9 cellular contexts compared by ENCODE assay signal in genomic region chr1:40884055-40884795, GRCh38. TPM values are rescaled to one million over a fixed set of nuclear protein-coding genes. Genes with fewer than 3 reads are reported as not detected.
A peak's percentile ranks its signal among the peaks of the same experiment; 100 is the strongest.
DNase-seq lines count a peak whose midpoint lies in the region; ATAC-seq and TF ChIP-seq lines count a peak whose summit lies in the region.
"Had no signal": no experiment of that assay in that cellular context is flagged by ENCODE, and none has a peak within 500 bp of the region (broad histone marks: within the 10 kb centered on the region; RNA-seq: fewer than 3 reads in every experiment).

No MANE protein-coding gene starts in this region.

- H3K9ac ChIP-seq in trophoblast cell (ENCODE audit: low read length): no peak overlapping the region

- H3K79me1 ChIP-seq in trophoblast cell (ENCODE audit: low read length): no peaks in the 10 kb centered on the region

- H3K36me3 ChIP-seq in left ventricle myocardium inferior (no peaks in the 10 kb centered on the region), trophoblast cell (ENCODE audit: control insufficient read depth in 1 of 2, insufficient read depth in 2 of 2, low read length in 2 of 2) (no peaks in the 10 kb centered on the region), adrenal gland (replicated peaks in 1 of 2) (no peaks in the 10 kb centered on the region)

- H2BK120ac ChIP-seq in trophoblast cell (ENCODE audit: insufficient read depth, low read length, poor library complexity): no peak overlapping the region

- H2AFZ ChIP-seq in trophoblast cell (ENCODE audit: insufficient read depth, low read length, poor library complexity): no peak overlapping the region

- intact Hi-C loops in left ventricle myocardium inferior (cut with micrococcal nuclease): no loop called here
- intact Hi-C loops in adrenal gland (cut with DNase I): no loop called here

- DNase-seq in GM03348 (ENCODE audit: low spot score) (peak; percentile 41), left ventricle myocardium inferior (no peak), trophoblast cell (no peak), adrenal gland (no peak), NCI-H510A (lab: John Stamatoyannopoulos, UW) (no peak), NCI-H345 (lab: John Stamatoyannopoulos, UW) (no peak)
- DNase-seq: NCI-H1417 had no signal

- H3K4me3 ChIP-seq in left ventricle myocardium inferior (peak overlapping the region; percentile 53), trophoblast cell (ENCODE audit: low read depth, low read length) (no peak overlapping the region), adrenal gland (no peak overlapping the region)

- H3K14ac ChIP-seq in trophoblast cell (ENCODE audit: low read length): no peak overlapping the region

- H3K27ac ChIP-seq in left ventricle myocardium inferior (replicated peaks) (no peak overlapping the region), trophoblast cell (ENCODE audit: low read depth, low read length) (no peak overlapping the region), adrenal gland (no peak overlapping the region)
- H3K27ac ChIP-seq: HL-60 had no signal

- H3K9me3 ChIP-seq in left ventricle myocardium inferior (replicated peaks) (no peaks in the 10 kb centered on the region), trophoblast cell (ENCODE audit: insufficient read depth, low read depth, low read length) (no peaks in the 10 kb centered on the region), adrenal gland (replicated peaks in 1 of 3) (no peaks in the 10 kb centered on the region)

- WGBS in trophoblast cell (ENCODE audit: extremely low coverage, insufficient coverage, insufficient read length): no CpG with 5 or more reads among the region's 73 CpGs
- WGBS in adrenal gland, 4 donors: 27 to 48% (median 31%) methylated on average over 26 to 73 of the region's 73 CpGs

- no peaks in the 10 kb centered on the region for H3K79me2 ChIP-seq in trophoblast cell (ENCODE audit: control insufficient read depth, insufficient read depth, low read length, poor library complexity)

- no peak overlapping the region for H2BK5ac ChIP-seq in trophoblast cell (ENCODE audit: low read depth, low read length, poor library complexity)

- H2AK5ac ChIP-seq in trophoblast cell (ENCODE audit: low read length): no peak overlapping the region

- H3K4ac ChIP-seq in trophoblast cell (ENCODE audit: low read depth, low read length): no peak overlapping the region

- H3K27me3 ChIP-seq in left ventricle myocardium inferior (ENCODE audit: low read depth) (peaks cover 27% of the 10 kb centered on the region), trophoblast cell (ENCODE audit: insufficient read depth, low read length) (no peaks in the 10 kb centered on the region), adrenal gland (peaks cover 21% of the 10 kb centered on the region)

- peak overlapping the region; percentile 48 for H3K4me3 Mint-ChIP-seq in activated T-helper 17 cell treated with anti-CD3 and anti-CD28 coated beads, Interleukin-2, amount 50 U/mL, for 72 hours

- no peaks in the 10 kb centered on the region for H3K36me3 Mint-ChIP-seq in activated T-helper 17 cell treated with anti-CD3 and anti-CD28 coated beads, Interleukin-2, amount 50 U/mL, for 72 hours (ENCODE audit: low read depth)

- no peak overlapping the region for H3K27ac Mint-ChIP-seq in activated T-helper 17 cell treated with anti-CD3 and anti-CD28 coated beads, Interleukin-2, amount 50 U/mL, for 72 hours

- no peak for TF ChIP-seq POLR2A in adrenal gland (IDR thresholded peaks at IDR 0.05)

- peaks cover 39% of the 10 kb centered on the region for H3K27me3 Mint-ChIP-seq in activated T-helper 17 cell treated with anti-CD3 and anti-CD28 coated beads, Interleukin-2, amount 50 U/mL, for 72 hours

- H4K12ac ChIP-seq in trophoblast cell (ENCODE audit: low read depth, low read length): no peak overlapping the region

- H3K4me1 ChIP-seq in left ventricle myocardium inferior (peaks cover 26% of the 10 kb centered on the region), trophoblast cell (ENCODE audit: control insufficient read depth in 1 of 2, insufficient read depth in 2 of 2, low read length in 2 of 2) (peaks cover 3 to 7% of the 10 kb centered on the region in 2 experiments), adrenal gland (replicated peaks in 1 of 2) (no peaks in the 10 kb centered on the region)

- no peaks in the 10 kb centered on the region for H3K9me3 Mint-ChIP-seq in activated T-helper 17 cell treated with anti-CD3 and anti-CD28 coated beads, Interleukin-2, amount 50 U/mL, for 72 hours

- H4K91ac ChIP-seq in trophoblast cell (ENCODE audit: low read depth, low read length): no peak overlapping the region

- no peak overlapping the region for H4K8ac ChIP-seq in trophoblast cell (ENCODE audit: low read depth, low read length)

- H3K18ac ChIP-seq in trophoblast cell (ENCODE audit: low read length): no peak overlapping the region

- no peak overlapping the region for H3K23ac ChIP-seq in trophoblast cell (ENCODE audit: low read length)

- H3K4me2 ChIP-seq in trophoblast cell (ENCODE audit: low read length): peak overlapping the region; percentile 47

- ATAC-seq in activated T-helper 17 cell treated with anti-CD3 and anti-CD28 coated beads, Interleukin-2, amount 50 U/mL, for 72 hours (replicated peaks): no peak

- peaks cover 5% of the 10 kb centered on the region for H3K4me1 Mint-ChIP-seq in activated T-helper 17 cell treated with anti-CD3 and anti-CD28 coated beads, Interleukin-2, amount 50 U/mL, for 72 hours

- TF ChIP-seq CTCF in left ventricle myocardium inferior (IDR thresholded peaks at IDR 0.05; ENCODE audit: borderline replicate concordance) (no peak), adrenal gland (IDR thresholded peaks at IDR 0.05) (no peak)

- no peak overlapping the region for H2BK12ac ChIP-seq in trophoblast cell (ENCODE audit: low read length)

RNA-seq across cellular contexts. Expression of gene CITED4, which starts 22.1 kb away (rescaled TPM):
- 1 to 10 TPM; 2.1 to 3.7 TPM for total RNA-seq in activated T-helper 17 cell treated with anti-CD3 and anti-CD28 coated beads, Interleukin-2, amount 50 U/mL, for 72 hours
- total RNA-seq in left ventricle myocardium inferior (24.4 TPM), adrenal gland (10 to 100 TPM; 11.2 to 68.5 (median 46.9) TPM)
- polyA plus RNA-seq in trophoblast cell (2013): 2.7 and 3.4 TPM in 2 replicates
- 10 to 100 TPM in 2 of 3 donors, 1 to 10 TPM in 1; 3.8 to 36.2 (median 21.8) TPM for polyA plus RNA-seq in adrenal gland
